Comparison of ENCODE assay signal across 25 cellular contexts in genomic region chr9:2354856-2355255, GRCh38.
"Had no signal": no experiment of that assay in that cellular context is flagged by ENCODE, and none has a peak within 500 bp of the region (broad histone marks: within the 10 kb centered on the region; RNA-seq: fewer than 3 reads in every experiment).

No MANE protein-coding gene starts in this region.

- H3K4me1 ChIP-seq: foreskin keratinocyte, gastroesophageal sphincter, heart left ventricle, parathyroid adenoma, right lobe of liver, suprapubic skin, transverse colon, vagina had no signal

- H3K4me1 Mint-ChIP-seq: immature natural killer cell; naive thymus-derived CD4-positive, alpha-beta T cell; stimulated activated naive CD8-positive, alpha-beta T cell treated with anti-CD3 and anti-CD28 coated beads, Interleukin-15, amount 100 ng/mL, for 72 hours had no signal

- H3K79me2 ChIP-seq: parathyroid adenoma had no signal

- DNase-seq: dorsolateral prefrontal cortex; effector CD4-positive, alpha-beta T cell; foreskin keratinocyte; heart left ventricle; hippocampal formation; immature natural killer cell; kidney; mesenchymal stem cell; midbrain; naive thymus-derived CD4-positive, alpha-beta T cell; occipital lobe; right lobe of liver; small intestine; stimulated activated CD4-positive, alpha-beta T cell treated with anti-CD3 and anti-CD28 coated beads, Interleukin-15, amount 100 ng/mL, for 24 hours; stimulated activated CD4-positive, alpha-beta T cell treated with anti-CD3 and anti-CD28 coated beads, Interleukin-2, amount 100 ng/mL, for 48 hours; stimulated activated CD8-positive, alpha-beta memory T cell treated with anti-CD3 and anti-CD28 coated beads, Interleukin-4, amount 100 ng/mL, for 48 hours; stimulated activated naive CD4-positive, alpha-beta T cell; stimulated activated naive CD8-positive, alpha-beta T cell treated with anti-CD3 and anti-CD28 coated beads, Interleukin-15, amount 100 ng/mL, for 72 hours; transverse colon had no signal

- H2AFZ ChIP-seq: parathyroid adenoma had no signal

- H3K4me3 ChIP-seq: dorsolateral prefrontal cortex, gastroesophageal sphincter, heart left ventricle, lung, right lobe of liver, suprapubic skin, transverse colon, vagina had no signal

- H3K4me3 Mint-ChIP-seq: immature natural killer cell; naive thymus-derived CD4-positive, alpha-beta T cell; stimulated activated naive CD8-positive, alpha-beta T cell treated with anti-CD3 and anti-CD28 coated beads, Interleukin-15, amount 100 ng/mL, for 72 hours had no signal

- H3K36me3 Mint-ChIP-seq: immature natural killer cell had no signal

- H3K27ac ChIP-seq: dorsolateral prefrontal cortex, foreskin keratinocyte, gastroesophageal sphincter, heart left ventricle, parathyroid adenoma, right lobe of liver, suprapubic skin, transverse colon, vagina had no signal

- H3K9me3 Mint-ChIP-seq: immature natural killer cell; stimulated activated naive CD8-positive, alpha-beta T cell treated with anti-CD3 and anti-CD28 coated beads, Interleukin-15, amount 100 ng/mL, for 72 hours had no signal

- H3K36me3 ChIP-seq: gastroesophageal sphincter, heart left ventricle, right lobe of liver, suprapubic skin, transverse colon, vagina had no signal

- H3K9me3 ChIP-seq: gastroesophageal sphincter, heart left ventricle, right lobe of liver, suprapubic skin, transverse colon, vagina had no signal

- H3K27me3 ChIP-seq: foreskin keratinocyte, gastroesophageal sphincter, heart left ventricle, right lobe of liver, suprapubic skin, transverse colon, vagina had no signal

- H3K27ac Mint-ChIP-seq: immature natural killer cell; naive thymus-derived CD4-positive, alpha-beta T cell; progenitor cell of endocrine pancreas; stimulated activated naive CD8-positive, alpha-beta T cell treated with anti-CD3 and anti-CD28 coated beads, Interleukin-15, amount 100 ng/mL, for 72 hours had no signal

- H3K9ac ChIP-seq: parathyroid adenoma had no signal
